ENCODE assay signal across 13 cellular contexts in the genomic region with DNA sequence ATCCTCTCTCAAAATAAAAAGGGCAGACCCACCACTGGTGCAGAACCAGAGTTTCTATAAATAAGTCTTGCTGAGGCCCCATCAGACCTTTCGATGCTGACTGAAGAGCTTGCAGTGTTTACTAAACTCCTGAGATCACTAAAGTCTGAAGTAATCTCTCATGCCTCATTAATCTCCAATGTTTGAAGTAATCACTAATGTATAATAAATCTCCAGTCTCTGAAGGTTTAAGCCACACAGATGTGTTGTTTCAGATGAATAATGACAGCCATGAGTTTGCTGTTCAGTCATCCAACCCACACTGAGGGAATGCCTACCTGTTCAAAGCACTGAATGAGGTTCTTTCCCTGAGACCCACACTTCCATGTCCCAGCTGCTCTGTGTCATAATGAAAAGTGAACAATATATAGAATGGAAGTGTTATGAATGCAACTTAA. TPM values are rescaled to one million over a fixed set of nuclear protein-coding genes. Genes with fewer than 3 reads are reported as not detected.
A peak's percentile ranks its signal among the peaks of the same experiment; 100 is the strongest.
DNase-seq lines count a peak whose midpoint lies in the region; ATAC-seq, FAIRE-seq and TF ChIP-seq lines count a peak whose summit lies in the region.
"Had no signal": no experiment of that assay in that cellular context is flagged by ENCODE, and none has a peak within 500 bp of the region (broad histone marks: within the 10 kb centered on the region; RNA-seq: fewer than 3 reads in every experiment).

No MANE protein-coding gene starts in this region.

- H3K27me3 Mint-ChIP-seq in naive thymus-derived CD8-positive, alpha-beta T cell = peaks cover 0 to 5% (median 2%) of the 10 kb centered on the region in 5 donors

- WGBS in smooth muscle cell (ENCODE audit: low lambda C conversion rate) = 76% methylated on average over 1 of the region's 1 CpG

- H3K36me3 Mint-ChIP-seq in naive thymus-derived CD8-positive, alpha-beta T cell = no peaks in the 10 kb centered on the region

- no peaks in the 10 kb centered on the region for H3K36me3 ChIP-seq in smooth muscle cell (ENCODE audit: low read depth)

- H3K9me3 ChIP-seq in smooth muscle cell (replicated peaks; ENCODE audit: low read depth) = no peaks in the 10 kb centered on the region

- no peak overlapping the region for H2AFZ ChIP-seq in smooth muscle cell (ENCODE audit: low read depth)

- no peak overlapping the region for H3K4me2 ChIP-seq in smooth muscle cell

- ATAC-seq in GM18519 (IDR thresholded peaks at IDR 0.05; ENCODE audit: low FRiP score, unreplicated experiment) (peak; percentile 73), HG02588 (IDR thresholded peaks at IDR 0.05; ENCODE audit: unreplicated experiment) (peak; percentile 73)
- ATAC-seq in naive thymus-derived CD8-positive, alpha-beta T cell = no peak

- POLR2A ChIA-PET in naive thymus-derived CD8-positive, alpha-beta T cell (lab: Charles Lee) = no interaction called here

- H3K27ac ChIP-seq in smooth muscle cell (ENCODE audit: low read depth) = no peak overlapping the region

- no peak for TF ChIP-seq CTCF in smooth muscle cell (IDR thresholded peaks at IDR 0.05; ENCODE audit: borderline replicate concordance, insufficient read depth, poor library complexity, severe bottlenecking)

- no peaks in the 10 kb centered on the region for H3K27me3 ChIP-seq in smooth muscle cell (ENCODE audit: low read depth)

- H4K20me1 ChIP-seq in smooth muscle cell (ENCODE audit: low read depth) = no peaks in the 10 kb centered on the region

- H3K27ac Mint-ChIP-seq in naive thymus-derived CD8-positive, alpha-beta T cell = no peak overlapping the region
- H3K27ac Mint-ChIP-seq: activated naive CD4-positive, alpha-beta T cell treated with anti-CD3 and anti-CD28 coated beads for 36 hours; T-helper 2 cell treated with Interferon-gamma antibody and Interleukin-4, amounts not matched to agents 5 μg/mL and 100 μg/mL, for 36 hours had no signal

- H3F3A ChIP-seq in smooth muscle cell (ENCODE audit: low read depth) = no peaks in the 10 kb centered on the region

- no peaks in the 10 kb centered on the region for H3K79me2 ChIP-seq in smooth muscle cell (ENCODE audit: low read depth)

- H3K4me1 Mint-ChIP-seq in naive thymus-derived CD8-positive, alpha-beta T cell = no peaks in the 10 kb centered on the region

- peak; percentile 99 for FAIRE-seq in islet of Langerhans (lab: Jason Lieb, UNC)

- no peaks in the 10 kb centered on the region for H3K4me1 ChIP-seq in smooth muscle cell (ENCODE audit: low read depth)

- no peak overlapping the region for H3K4me3 ChIP-seq in smooth muscle cell

- DNase-seq in NCI-H128 (lab: John Stamatoyannopoulos, UW; ENCODE audit: unreplicated experiment) = peak; percentile 76
- no peak for DNase-seq in naive thymus-derived CD8-positive, alpha-beta T cell
- no peak for DNase-seq in stimulated activated CD8-positive, alpha-beta memory T cell treated with anti-CD3 and anti-CD28 coated beads, Interleukin-4, amount 100 ng/mL, for 48 hours
- no peak for DNase-seq in AG20443 (ENCODE audit: low spot score)
- no peak for DNase-seq in smooth muscle cell (lab: John Stamatoyannopoulos, UW; ENCODE audit: unreplicated experiment)
- DNase-seq: activated naive CD4-positive, alpha-beta T cell treated with anti-CD3 and anti-CD28 coated beads for 36 hours; NCI-H1694 treated with DMSO at 0.1 percent for 48 hours; stimulated activated CD4-positive, alpha-beta T cell treated with anti-CD3 and anti-CD28 coated beads, Interleukin-4, amount 100 ng/mL, for 24 hours had no signal

- H3K4me3 Mint-ChIP-seq in naive thymus-derived CD8-positive, alpha-beta T cell = no peak overlapping the region
- H3K4me3 Mint-ChIP-seq: activated naive CD4-positive, alpha-beta T cell treated with anti-CD3 and anti-CD28 coated beads for 36 hours; T-helper 2 cell treated with Interferon-gamma antibody and Interleukin-4, amounts not matched to agents 5 μg/mL and 100 μg/mL, for 36 hours had no signal

- no peaks in the 10 kb centered on the region for H3K9me3 Mint-ChIP-seq in naive thymus-derived CD8-positive, alpha-beta T cell
- H3K9me3 Mint-ChIP-seq: activated naive CD4-positive, alpha-beta T cell treated with anti-CD3 and anti-CD28 coated beads for 36 hours; T-helper 2 cell treated with Interferon-gamma antibody and Interleukin-4, amounts not matched to agents 5 μg/mL and 100 μg/mL, for 36 hours had no signal

- no peak overlapping the region for H3K9ac ChIP-seq in smooth muscle cell (ENCODE audit: low read depth)

RNA-seq across cellular contexts. Expression of a gene that starts 50.6 kb away (rescaled TPM):
- total RNA-seq in naive thymus-derived CD8-positive, alpha-beta T cell = not detected
- polyA plus RNA-seq in naive thymus-derived CD8-positive, alpha-beta T cell = not detected
- total RNA-seq in smooth muscle cell = 0.54 and 0.90 TPM in 2 replicates
- polyA plus RNA-seq in smooth muscle cell = 0.56 TPM in 1 of 2 replicates, not detected in the other
- total RNA-seq: activated naive CD4-positive, alpha-beta T cell treated with anti-CD3 and anti-CD28 coated beads for 36 hours had no signal
- polyA plus RNA-seq: urinary bladder had no signal

Comparison
In these comparisons a context has a peak if more than half of its experiments do, and no peak if none do; other contexts are left out.
1. ATAC-seq: peak in GM18519 (single experiment) and HG02588 (single experiment); none in naive thymus-derived CD8-positive, alpha-beta T cell (0 of 2).